17 cellular contexts compared by ENCODE assay signal in genomic region chr4:158861281-158861680, GRCh38.
DNase-seq lines count a peak whose midpoint lies in the region; ATAC-seq and TF ChIP-seq lines count a peak whose summit lies in the region.
"Had no signal": no experiment of that assay in that cellular context is flagged by ENCODE, and none has a peak within 500 bp of the region (broad histone marks: within the 10 kb centered on the region; RNA-seq: fewer than 3 reads in every experiment).

No MANE protein-coding gene starts in this region.

- no peaks in the 10 kb centered on the region for H3K9me3 Mint-ChIP-seq in stimulated activated memory B cell treated with anti-CD40 and anti-IgM and Interleukin-4, amounts not matched to agents 10 μg/mL and 1 μg/mL and 100 μg/mL, for 72 hours
- H3K9me3 Mint-ChIP-seq: T-helper 2 cell treated with Interferon-gamma antibody and Interleukin-4, amounts not matched to agents 5 μg/mL and 100 μg/mL, for 36 hours had no signal

- no peak overlapping the region for H3K4me3 Mint-ChIP-seq in stimulated activated memory B cell treated with anti-CD40 and anti-IgM and Interleukin-4, amounts not matched to agents 10 μg/mL and 1 μg/mL and 100 μg/mL, for 72 hours
- H3K4me3 Mint-ChIP-seq: T-helper 2 cell treated with Interferon-gamma antibody and Interleukin-4, amounts not matched to agents 5 μg/mL and 100 μg/mL, for 36 hours had no signal

- ATAC-seq in GM19023 (IDR thresholded peaks at IDR 0.05; ENCODE audit: unreplicated experiment) (peak; percentile 47), GM21576 (IDR thresholded peaks at IDR 0.05; ENCODE audit: unreplicated experiment) (peak; percentile 40), HG03095 (IDR thresholded peaks at IDR 0.05; ENCODE audit: unreplicated experiment) (peak; percentile 45), GM18873 (IDR thresholded peaks at IDR 0.05; ENCODE audit: low FRiP score, unreplicated experiment) (no peak)
- no peak for ATAC-seq in stimulated activated memory B cell treated with anti-CD40 and anti-IgM and Interleukin-4, amounts not matched to agents 10 μg/mL and 1 μg/mL and 100 μg/mL, for 72 hours
- ATAC-seq: Right ventricle myocardium inferior had no signal

- DNase-seq in NCI-H2029 (lab: John Stamatoyannopoulos, UW): no peak
- DNase-seq in hypothalamus (lab: John Stamatoyannopoulos, UW): no peak
- DNase-seq: activated CD4-positive, alpha-beta T cell treated with anti-CD3 and anti-CD28 coated beads, Interleukin-2, amount 50 U/mL, for 4 hours; dermis blood vessel endothelial cell; DMS79; left ventricle myocardium inferior; NCI-H2081; NK-92 treated with Interleukin-12 subunit alpha and Interleukin-12 subunit beta, amount 100 ng/mL, for 24 hours; stimulated activated naive CD4-positive, alpha-beta T cell treated with Interleukin-2 at 50 U/mL for 16 hours had no signal

- H3K36me3 Mint-ChIP-seq in stimulated activated memory B cell treated with anti-CD40 and anti-IgM and Interleukin-4, amounts not matched to agents 10 μg/mL and 1 μg/mL and 100 μg/mL, for 72 hours: no peaks in the 10 kb centered on the region

- TF ChIP-seq CTCF in VCaP (conservative IDR thresholded peaks at IDR 0.05): no peak

- H3K27me3 Mint-ChIP-seq in stimulated activated memory B cell treated with anti-CD40 and anti-IgM and Interleukin-4, amounts not matched to agents 10 μg/mL and 1 μg/mL and 100 μg/mL, for 72 hours: peaks cover 35% of the 10 kb centered on the region

- no peak overlapping the region for H3K27ac Mint-ChIP-seq in stimulated activated memory B cell treated with anti-CD40 and anti-IgM and Interleukin-4, amounts not matched to agents 10 μg/mL and 1 μg/mL and 100 μg/mL, for 72 hours
- H3K27ac Mint-ChIP-seq: T-helper 2 cell treated with Interferon-gamma antibody and Interleukin-4, amounts not matched to agents 5 μg/mL and 100 μg/mL, for 36 hours had no signal

- H3K4me1 Mint-ChIP-seq in stimulated activated memory B cell treated with anti-CD40 and anti-IgM and Interleukin-4, amounts not matched to agents 10 μg/mL and 1 μg/mL and 100 μg/mL, for 72 hours: peaks cover 6% of the 10 kb centered on the region

- H3K27ac ChIP-seq in VCaP: peak overlapping the region; percentile 72
- H3K27ac ChIP-seq: left ventricle myocardium inferior had no signal

Comparison
In these comparisons a context has a peak if more than half of its experiments do, and no peak if none do; other contexts are left out.
1. ATAC-seq: peak in GM19023 (single experiment), GM21576 (single experiment) and HG03095 (single experiment); none in stimulated activated memory B cell treated with anti-CD40 and anti-IgM and Interleukin-4, amounts not matched to agents 10 μg/mL and 1 μg/mL and 100 μg/mL, for 72 hours (single experiment) and GM18873 (single experiment).